Comparison of ENCODE assay signal across 7 cellular contexts in the genomic region with DNA sequence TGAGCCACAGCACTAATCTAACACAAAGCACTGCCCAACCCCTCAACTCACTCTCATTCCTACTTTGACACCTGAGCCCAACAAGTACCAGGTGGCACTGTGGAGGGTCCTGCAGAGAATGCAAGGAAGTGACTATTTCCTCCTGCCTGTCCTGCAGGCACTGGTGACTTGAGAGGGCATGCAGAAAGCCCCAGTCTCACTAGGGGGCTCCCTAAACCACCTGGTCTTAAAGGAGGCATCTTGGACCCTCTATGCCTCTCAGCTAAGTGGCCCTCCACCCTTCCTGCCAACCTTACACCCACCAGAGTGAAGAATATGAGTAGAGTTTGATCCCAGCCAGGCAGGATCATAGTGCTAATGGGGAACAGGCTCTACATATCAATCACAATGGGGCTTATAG. TPM values are rescaled to one million over a fixed set of nuclear protein-coding genes. Genes with fewer than 3 reads are reported as not detected.
DNase-seq lines count a peak whose midpoint lies in the region; ATAC-seq, FAIRE-seq and TF ChIP-seq lines count a peak whose summit lies in the region.
"Had no signal": no experiment of that assay in that cellular context is flagged by ENCODE, and none has a peak within 500 bp of the region (broad histone marks: within the 10 kb centered on the region; RNA-seq: fewer than 3 reads in every experiment).

No MANE protein-coding gene starts in this region.

- no peaks in the 10 kb centered on the region for H3K9me2 ChIP-seq in Loucy (replicated peaks; ENCODE audit: low read depth, low read length)

- TF ChIP-seq CTCF in D721Med (IDR thresholded peaks at IDR 0.05; ENCODE audit: insufficient read depth, missing control alignments) (peak; percentile 59), Loucy (conservative IDR thresholded peaks at IDR 0.05; ENCODE audit: low read length) (peak; percentile 85), epithelial cell of proximal tubule (conservative IDR thresholded peaks at IDR 0.05; ENCODE audit: low read depth, low read length) (peak; percentile 62)

- H4K20me1 ChIP-seq in Loucy (ENCODE audit: insufficient read depth, low read length, poor library complexity, severe bottlenecking) = no peaks in the 10 kb centered on the region

- H3K4me3 Mint-ChIP-seq in activated T-helper 2 cell treated with anti-CD3 and anti-CD28 coated beads, Interferon-gamma antibody, Interleukin-2, Interleukin-4, amounts not matched to agents 10 μg/mL and 5 μg/mL and 100 μg/mL, durations not matched to agents 14 hours and 24 hours and 36 hours (ENCODE audit: low read depth) = no peak overlapping the region

- H3K79me2 ChIP-seq in Loucy (ENCODE audit: insufficient read depth, low read length) = no peaks in the 10 kb centered on the region

- peaks cover 21% of the 10 kb centered on the region; the same call in 1 of the 2 replicates for H3K36me3 ChIP-seq in Loucy (ENCODE audit: insufficient read depth, low read length)

- no peak for FAIRE-seq in D721Med (lab: Jason Lieb, UNC)

- no peaks in the 10 kb centered on the region for H3K9me3 Mint-ChIP-seq in activated T-helper 2 cell treated with anti-CD3 and anti-CD28 coated beads, Interferon-gamma antibody, Interleukin-2, Interleukin-4, amounts not matched to agents 10 μg/mL and 5 μg/mL and 100 μg/mL, durations not matched to agents 14 hours and 24 hours and 36 hours

- no peaks in the 10 kb centered on the region for H3K27me3 Mint-ChIP-seq in activated T-helper 2 cell treated with anti-CD3 and anti-CD28 coated beads, Interferon-gamma antibody, Interleukin-2, Interleukin-4, amounts not matched to agents 10 μg/mL and 5 μg/mL and 100 μg/mL, durations not matched to agents 14 hours and 24 hours and 36 hours (ENCODE audit: low read depth)

- DNase-seq in D721Med (ENCODE audit: insufficient read length, low spot score) = no peak
- no peak for DNase-seq in epithelial cell of proximal tubule (ENCODE audit: low read depth)
- no peak for DNase-seq in activated T-helper 2 cell treated with anti-CD3 and anti-CD28 coated beads, Interferon-gamma antibody, Interleukin-2, Interleukin-4, amounts not matched to agents 10 μg/mL and 5 μg/mL and 100 μg/mL, durations not matched to agents 14 hours and 24 hours and 36 hours (ENCODE audit: low spot score)

- H3K36me3 Mint-ChIP-seq in activated T-helper 2 cell treated with anti-CD3 and anti-CD28 coated beads, Interferon-gamma antibody, Interleukin-2, Interleukin-4, amounts not matched to agents 10 μg/mL and 5 μg/mL and 100 μg/mL, durations not matched to agents 14 hours and 24 hours and 36 hours (ENCODE audit: low read depth) = peaks cover 11% of the 10 kb centered on the region

- H3F3A ChIP-seq in Loucy (ENCODE audit: low read depth) = no peaks in the 10 kb centered on the region

- no peak overlapping the region for H3K4me3 ChIP-seq in Loucy (ENCODE audit: low read length, poor library complexity, severe bottlenecking)
- no peak overlapping the region for H3K4me3 ChIP-seq in epithelial cell of proximal tubule (ENCODE audit: low read depth, low read length)

- no peak overlapping the region for H2AFZ ChIP-seq in Loucy (ENCODE audit: low read length)

- no peak overlapping the region for H3K27ac Mint-ChIP-seq in activated T-helper 2 cell treated with anti-CD3 and anti-CD28 coated beads, Interferon-gamma antibody, Interleukin-2, Interleukin-4, amounts not matched to agents 10 μg/mL and 5 μg/mL and 100 μg/mL, durations not matched to agents 14 hours and 24 hours and 36 hours

- no peaks in the 10 kb centered on the region for H3K27me3 ChIP-seq in Loucy (ENCODE audit: insufficient read depth, low read length, poor library complexity, severe bottlenecking)

- H3K9ac ChIP-seq in Loucy (ENCODE audit: low read depth, low read length, poor library complexity, severe bottlenecking) = no peak overlapping the region

- intact Hi-C loops in activated T-helper 2 cell treated with anti-CD3 and anti-CD28 coated beads, Interferon-gamma antibody, Interleukin-2, Interleukin-4, amounts not matched to agents 10 μg/mL and 5 μg/mL and 100 μg/mL, durations not matched to agents 14 hours and 24 hours and 36 hours (cut with micrococcal nuclease) = no loop called here

- no peak for ATAC-seq in HG02642 (IDR thresholded peaks at IDR 0.05; ENCODE audit: poor library complexity, unreplicated experiment)
- ATAC-seq in HG03039 (IDR thresholded peaks at IDR 0.05; ENCODE audit: unreplicated experiment) = no peak
- ATAC-seq: esophagus mucosa had no signal

- no peaks in the 10 kb centered on the region for H3K9me3 ChIP-seq in Loucy (ENCODE audit: insufficient read depth, low read depth, low read length)

- no peak overlapping the region for H3K4me2 ChIP-seq in Loucy (ENCODE audit: low read depth, low read length, poor library complexity, severe bottlenecking)

- peaks cover 12% of the 10 kb centered on the region for H3K4me1 ChIP-seq in Loucy (ENCODE audit: insufficient read depth, low read length, poor library complexity, severe bottlenecking)

- peaks cover 1% of the 10 kb centered on the region for H3K4me1 Mint-ChIP-seq in activated T-helper 2 cell treated with anti-CD3 and anti-CD28 coated beads, Interferon-gamma antibody, Interleukin-2, Interleukin-4, amounts not matched to agents 10 μg/mL and 5 μg/mL and 100 μg/mL, durations not matched to agents 14 hours and 24 hours and 36 hours (ENCODE audit: low read depth)

RNA-seq across cellular contexts. Expression of a gene that starts 15.2 kb away (rescaled TPM):
- total RNA-seq in epithelial cell of proximal tubule = 17.1 and 18.9 TPM in 2 replicates
- total RNA-seq in activated T-helper 2 cell treated with anti-CD3 and anti-CD28 coated beads, Interferon-gamma antibody, Interleukin-2, Interleukin-4, amounts not matched to agents 10 μg/mL and 5 μg/mL and 100 μg/mL, durations not matched to agents 14 hours and 24 hours and 36 hours = 21.0 and 26.6 TPM in 2 replicates

RNA-seq across cellular contexts. Expression of a gene that starts 27.4 kb away (rescaled TPM):
- total RNA-seq in epithelial cell of proximal tubule = 2.4 and 12.2 TPM in 2 replicates
- 92.0 and 95.7 TPM in 2 replicates for total RNA-seq in activated T-helper 2 cell treated with anti-CD3 and anti-CD28 coated beads, Interferon-gamma antibody, Interleukin-2, Interleukin-4, amounts not matched to agents 10 μg/mL and 5 μg/mL and 100 μg/mL, durations not matched to agents 14 hours and 24 hours and 36 hours

RNA-seq across cellular contexts. Expression of a gene that starts 28.6 kb away (rescaled TPM):
- total RNA-seq in epithelial cell of proximal tubule = not detected in 2 replicates
- 0.39 and 0.46 TPM in 2 replicates for total RNA-seq in activated T-helper 2 cell treated with anti-CD3 and anti-CD28 coated beads, Interferon-gamma antibody, Interleukin-2, Interleukin-4, amounts not matched to agents 10 μg/mL and 5 μg/mL and 100 μg/mL, durations not matched to agents 14 hours and 24 hours and 36 hours
- total RNA-seq: esophagus mucosa had no signal

RNA-seq across cellular contexts. Expression of a gene that starts 38.1 kb away (rescaled TPM):
- total RNA-seq in epithelial cell of proximal tubule = 2.5 TPM in 1 of 2 replicates, not detected in the other
- total RNA-seq in activated T-helper 2 cell treated with anti-CD3 and anti-CD28 coated beads, Interferon-gamma antibody, Interleukin-2, Interleukin-4, amounts not matched to agents 10 μg/mL and 5 μg/mL and 100 μg/mL, durations not matched to agents 14 hours and 24 hours and 36 hours = 1.2 and 2.3 TPM in 2 replicates

RNA-seq across cellular contexts. Expression of a gene that starts 41.5 kb away (rescaled TPM):
- not detected in 2 replicates for total RNA-seq in epithelial cell of proximal tubule
- total RNA-seq in activated T-helper 2 cell treated with anti-CD3 and anti-CD28 coated beads, Interferon-gamma antibody, Interleukin-2, Interleukin-4, amounts not matched to agents 10 μg/mL and 5 μg/mL and 100 μg/mL, durations not matched to agents 14 hours and 24 hours and 36 hours = 0.16 TPM in 1 of 2 replicates, not detected in the other
- total RNA-seq: esophagus mucosa had no signal
